In the genomic region with DNA sequence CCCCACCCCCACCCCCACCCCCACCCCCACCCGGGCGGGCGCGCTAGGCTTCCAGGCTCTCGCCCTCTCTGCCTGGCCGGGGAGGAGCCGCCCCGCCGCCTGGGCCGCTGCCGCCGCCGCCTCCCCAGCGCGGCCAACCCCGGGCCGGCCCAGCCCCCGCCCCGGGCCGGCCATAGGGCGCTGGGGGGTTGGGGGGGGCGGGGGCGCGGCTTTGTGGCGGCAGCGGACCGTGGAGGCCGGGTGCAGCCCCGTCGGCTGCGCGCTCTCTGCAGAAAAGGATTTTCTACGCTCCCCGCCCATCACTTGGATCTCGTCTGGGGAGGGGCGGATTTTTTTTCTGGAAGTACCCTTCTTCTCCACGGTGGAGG, we compare ENCODE assay signal across 8 cellular contexts.
DNase-seq lines count a peak whose midpoint lies in the region; ATAC-seq and TF ChIP-seq lines count a peak whose summit lies in the region.

No MANE protein-coding gene starts in this region.

- peaks cover 4% of the 10 kb centered on the region; the same call in 1 of the 2 replicates for H3K79me2 ChIP-seq in H9 (ENCODE audit: insufficient read depth, low read length)

- H2BK12ac ChIP-seq in H9 (ENCODE audit: insufficient read length, low read depth, low read length), result no peak overlapping the region

- peak overlapping the region; percentile 68 for H3K4me3 Mint-ChIP-seq in activated CD4-positive, alpha-beta T cell treated with anti-CD3 and anti-CD28 coated beads, Interleukin-2, amount 10 ng/mL, durations not matched to agents 7 days and 5 days
- peak overlapping the region; percentile 83 to 85 for H3K4me3 Mint-ChIP-seq in H9
- peak overlapping the region; percentile 79 for H3K4me3 Mint-ChIP-seq in progenitor cell of endocrine pancreas (ENCODE audit: low read depth)

- no peak overlapping the region for H2AFZ ChIP-seq in H9 (ENCODE audit: low read length)

- intact Hi-C loops in heart left ventricle (cut with DNase I), result loop anchor here in 4 of 10 donors (2.0 to 10.0 kb wide), 7 partner anchors 45 to 187 kb away; no protein-coding TSS in a partner anchor

- no peak overlapping the region for H3K27ac Mint-ChIP-seq in activated CD4-positive, alpha-beta T cell treated with anti-CD3 and anti-CD28 coated beads, Interleukin-2, amount 10 ng/mL, durations not matched to agents 7 days and 5 days
- H3K27ac Mint-ChIP-seq in H9 (no peak overlapping the region), progenitor cell of endocrine pancreas (no peak overlapping the region)
- H3K27ac Mint-ChIP-seq in activated naive CD4-positive, alpha-beta T cell treated with anti-CD3 and anti-CD28 coated beads, Interleukin-2, amount 50 U/mL, for 72 hours, result no peak overlapping the region

- H2BK15ac ChIP-seq in H9 (ENCODE audit: low read depth, low read length), result no peak overlapping the region

- peak; percentile 73 to 80 for ATAC-seq in activated naive CD4-positive, alpha-beta T cell treated with anti-CD3 and anti-CD28 coated beads, Interleukin-2, amount 50 U/mL, for 72 hours
- peak; percentile 68 to 88 (median 76) for ATAC-seq in heart left ventricle

- H3K9ac ChIP-seq in H9 (ENCODE audit: extremely low read depth, insufficient read length, low read length), result no peak overlapping the region

- no peak overlapping the region for H4K5ac ChIP-seq in H9 (ENCODE audit: insufficient read length, low read depth, low read length)

- H4K91ac ChIP-seq in H9 (ENCODE audit: insufficient read length, low read depth, low read length), result no peak overlapping the region

- H3T11ph ChIP-seq in H9 (ENCODE audit: low read length), result no peak overlapping the region

- peaks cover 33% of the 10 kb centered on the region for H3K27me3 Mint-ChIP-seq in activated CD4-positive, alpha-beta T cell treated with anti-CD3 and anti-CD28 coated beads, Interleukin-2, amount 10 ng/mL, durations not matched to agents 7 days and 5 days
- H3K27me3 Mint-ChIP-seq in H9 (ENCODE audit: low read depth) (peaks cover 38% of the 10 kb centered on the region), progenitor cell of endocrine pancreas (peaks cover 53% of the 10 kb centered on the region)

- POLR2A ChIA-PET in activated CD4-positive, alpha-beta T cell treated with anti-CD3 and anti-CD28 coated beads, Interleukin-2, amount 10 ng/mL, durations not matched to agents 7 days and 5 days (lab: Charles Lee), result no interaction called here

- TF ChIP-seq POLR2A in heart left ventricle (IDR thresholded peaks at IDR 0.05), result peak in 1 of 2 donors; percentile 37

- H2AK5ac ChIP-seq in H9 (ENCODE audit: insufficient read length, low read length), result no peak overlapping the region

- no CpG with 5 or more reads among the region's 37 CpGs for whole genome bisulfite sequencing in H9 (ENCODE audit: extremely low coverage, insufficient read length, low lambda C conversion rate)
- 0 to 1% (median 0%) methylated on average over 2 to 33 of the region's 37 CpGs for WGBS in heart left ventricle, 4 donors

- no peak overlapping the region for H3K56ac ChIP-seq in H9 (ENCODE audit: insufficient read length, low read depth, low read length)

- no peak overlapping the region for H2BK5ac ChIP-seq in H9 (ENCODE audit: insufficient read length, low read length)

- peak overlapping the region; percentile 67 to 99 (median 92) for H3K4me3 ChIP-seq in heart left ventricle

- H3K23ac ChIP-seq in H9 (ENCODE audit: insufficient read length, low read depth, low read length), result no peak overlapping the region

- CTCF ChIA-PET in activated CD4-positive, alpha-beta T cell treated with anti-CD3 and anti-CD28 coated beads, Interleukin-2, amount 10 ng/mL, durations not matched to agents 7 days and 5 days (lab: Charles Lee), result interaction anchor here (1.2 kb wide), 1 partner anchor 378 kb away, joined by 3 read pairs; no protein-coding TSS in a partner anchor

- H2BK120ac ChIP-seq in H9 (ENCODE audit: low read depth, low read length, poor library complexity, severe bottlenecking), result no peak overlapping the region

- no peaks in the 10 kb centered on the region for H4K20me1 ChIP-seq in H9 (ENCODE audit: control insufficient read depth, insufficient read depth, insufficient read length)

- no peak for TF ChIP-seq CTCF in H9 (conservative IDR thresholded peaks at IDR 0.05)
- no peak for TF ChIP-seq CTCF in heart left ventricle (IDR thresholded peaks at IDR 0.05)
- TF ChIP-seq CTCF in progenitor cell of endocrine pancreas (IDR thresholded peaks at IDR 0.05; ENCODE audit: unreplicated experiment), result no peak

- H4K8ac ChIP-seq in H9 (replicated peaks; ENCODE audit: insufficient read length, low read depth, low read length), result no peak overlapping the region

- no peaks in the 10 kb centered on the region for H3K9me3 Mint-ChIP-seq in activated CD4-positive, alpha-beta T cell treated with anti-CD3 and anti-CD28 coated beads, Interleukin-2, amount 10 ng/mL, durations not matched to agents 7 days and 5 days
- H3K9me3 Mint-ChIP-seq in H9, result no peaks in the 10 kb centered on the region; a peak in 1 of 5 replicates
- no peaks in the 10 kb centered on the region for H3K9me3 Mint-ChIP-seq in activated naive CD4-positive, alpha-beta T cell treated with anti-CD3 and anti-CD28 coated beads, Interleukin-2, amount 50 U/mL, for 72 hours
- no peaks in the 10 kb centered on the region for H3K9me3 Mint-ChIP-seq in progenitor cell of endocrine pancreas (ENCODE audit: low read depth)

- no peak overlapping the region for H3K18ac ChIP-seq in H9 (ENCODE audit: insufficient read length, low read depth, low read length)

- no peak overlapping the region for H3K4ac ChIP-seq in H9 (ENCODE audit: low read depth, low read length)

- no peaks in the 10 kb centered on the region for H3K36me3 Mint-ChIP-seq in activated CD4-positive, alpha-beta T cell treated with anti-CD3 and anti-CD28 coated beads, Interleukin-2, amount 10 ng/mL, durations not matched to agents 7 days and 5 days (ENCODE audit: low read depth)
- H3K36me3 Mint-ChIP-seq in H9 (ENCODE audit: insufficient read depth in 1 of 3, low read depth in 3 of 3), result no peaks in the 10 kb centered on the region
- H3K36me3 Mint-ChIP-seq in activated naive CD4-positive, alpha-beta T cell treated with anti-CD3 and anti-CD28 coated beads, Interleukin-2, amount 50 U/mL, for 72 hours, result no peaks in the 10 kb centered on the region
- no peaks in the 10 kb centered on the region for H3K36me3 Mint-ChIP-seq in progenitor cell of endocrine pancreas (ENCODE audit: insufficient read depth)

- peaks cover 18% of the 10 kb centered on the region for H3K4me1 Mint-ChIP-seq in activated CD4-positive, alpha-beta T cell treated with anti-CD3 and anti-CD28 coated beads, Interleukin-2, amount 10 ng/mL, durations not matched to agents 7 days and 5 days
- H3K4me1 Mint-ChIP-seq in H9 (peaks cover 40 to 43% of the 10 kb centered on the region in 2 experiments), progenitor cell of endocrine pancreas (ENCODE audit: low read depth) (peaks cover 35% of the 10 kb centered on the region)

- H2BK20ac ChIP-seq in H9 (ENCODE audit: low read depth, low read length, poor library complexity, severe bottlenecking), result no peak overlapping the region

- peak overlapping the region; percentile 33; the same call in 1 of the 2 replicates for H3K14ac ChIP-seq in H9 (ENCODE audit: insufficient read depth, low read length)

- no peaks in the 10 kb centered on the region for H3K36me3 ChIP-seq in heart left ventricle

- H3K4me1 ChIP-seq in H9 (ENCODE audit: insufficient read depth, low read length) (peaks cover 4% of the 10 kb centered on the region; the same call in 1 of the 2 replicates), heart left ventricle (peaks cover 0 to 43% (median 18%) of the 10 kb centered on the region in 12 donors)

- H3K27me3 ChIP-seq in H9 (ENCODE audit: insufficient read depth, low read length), result no peaks in the 10 kb centered on the region
- peaks cover 0 to 24% (median 0%) of the 10 kb centered on the region in 9 donors for H3K27me3 ChIP-seq in heart left ventricle

- H3K27ac ChIP-seq in H9 (ENCODE audit: insufficient read length, low read depth, low read length) (no peak overlapping the region), heart left ventricle (peak overlapping the region; percentile 53 to 94 (median 88))

- peak overlapping the region; percentile 80 for H3K4me2 ChIP-seq in H9 (ENCODE audit: insufficient read depth, insufficient read length, low read length)

- DNase-seq in activated CD4-positive, alpha-beta T cell treated with anti-CD3 and anti-CD28 coated beads, Interleukin-2, amount 10 ng/mL, durations not matched to agents 7 days and 5 days, result no peak
- no peak for DNase-seq in activated CD4-positive, alpha-beta T cell treated with anti-CD3 and anti-CD28 coated beads for 48 hours
- DNase-seq in H9 (peak; percentile 44), NAMALWA (ENCODE audit: low spot score) (peak; percentile 75), heart left ventricle (peak; percentile 64 to 80 (median 70)), progenitor cell of endocrine pancreas (ENCODE audit: low spot score, unreplicated experiment) (no peak)
- DNase-seq in activated naive CD4-positive, alpha-beta T cell treated with anti-CD3 and anti-CD28 coated beads, Interleukin-2, amount 50 U/mL, for 72 hours (ENCODE audit: low spot score in 2 of 2), result peak in 1 of 2 donors; percentile 27
- no peak for DNase-seq in stimulated activated CD4-positive, alpha-beta T cell treated with anti-CD3 and anti-CD28 coated beads, Interleukin-4, amount 100 ng/mL, for 24 hours

- no peaks in the 10 kb centered on the region for H3K9me3 ChIP-seq in H9 (ENCODE audit: control insufficient read depth, low read depth, low read length)
- H3K9me3 ChIP-seq in heart left ventricle, result no peaks in the 10 kb centered on the region

- no peaks in the 10 kb centered on the region for H3K79me1 ChIP-seq in H9 (ENCODE audit: insufficient read depth, low read depth, low read length, poor library complexity, severe bottlenecking)

- H3K23me2 ChIP-seq in H9 (ENCODE audit: insufficient read length, low read depth, low read length, poor library complexity, severe bottlenecking), result peaks cover 17% of the 10 kb centered on the region

Comparison
In these comparisons a context has a peak if more than half of its experiments do, and no peak if none do; other contexts are left out.
1. DNase-seq: peak in H9 (single experiment), NAMALWA (single experiment) and heart left ventricle (5 of 5); none in activated CD4-positive, alpha-beta T cell treated with anti-CD3 and anti-CD28 coated beads, Interleukin-2, amount 10 ng/mL, durations not matched to agents 7 days and 5 days (single experiment), activated CD4-positive, alpha-beta T cell treated with anti-CD3 and anti-CD28 coated beads for 48 hours (single experiment), progenitor cell of endocrine pancreas (single experiment) and stimulated activated CD4-positive, alpha-beta T cell treated with anti-CD3 and anti-CD28 coated beads, Interleukin-4, amount 100 ng/mL, for 24 hours (single experiment).
2. Peak in every context shown above with its lines, with median percentiles within 50 percentile points of each other: H3K4me3 Mint-ChIP-seq.